In genomic region chr2:46650556-46651001, GRCh38 we compare ENCODE assay signal across 8 cellular contexts. TPM values are rescaled to one million over a fixed set of nuclear protein-coding genes. Genes with fewer than 3 reads are reported as not detected.
A peak's percentile ranks its signal among the peaks of the same experiment; 100 is the strongest.
DNase-seq lines count a peak whose midpoint lies in the region; ATAC-seq and TF ChIP-seq lines count a peak whose summit lies in the region.

No MANE protein-coding gene starts in this region.

- ATAC-seq in HG03354 (IDR thresholded peaks at IDR 0.05; ENCODE audit: poor library complexity, severe bottlenecking, unreplicated experiment), result no peak

- in situ Hi-C loops in Caki2 (cut with HindIII; ENCODE audit: low pct_unique_long_range_greater_than_20kb, low sequenced_read_pairs), result no loop called here

- TF ChIP-seq CTCF in HL-60 (IDR thresholded peaks at IDR 0.05; ENCODE audit: insufficient read depth, low read length), result peak; percentile 96

- no peak overlapping the region for H3K27ac ChIP-seq in HL-60 (replicated peaks)

- H3K4me3 ChIP-seq in HL-60 (replicated peaks; ENCODE audit: insufficient read depth, low read length), result no peak overlapping the region

- no peaks in the 10 kb centered on the region for H3K27me3 ChIP-seq in HL-60 (ENCODE audit: insufficient read depth, poor library complexity, severe bottlenecking)

- DNase-seq in Caki2 (ENCODE audit: low read depth) (peak; percentile 51), HL-60 (ENCODE audit: low read depth in 1 of 2, low spot score in 1 of 2) (peak; percentile 50 to 76), NCI-H774 (lab: John Stamatoyannopoulos, UW) (peak; percentile 43), dermis microvascular lymphatic vessel endothelial cell (ENCODE audit: low read depth in 2 of 2) (peak; percentile 82 to 89), medulla oblongata (ENCODE audit: extremely low spot score) (peak; percentile 92)
- DNase-seq in activated CD4-positive, alpha-beta T cell treated with anti-CD3 and anti-CD28 coated beads, Interleukin-2, amount 50 U/mL, for 1 hour, result peak; percentile 59
- DNase-seq in stimulated activated CD8-positive, alpha-beta memory T cell treated with anti-CD3 and anti-CD28 coated beads, Interleukin-2, amount 100 ng/mL, for 1 hour (ENCODE audit: low read depth in 2 of 2), result peak; percentile 37 to 45

RNA-seq across cellular contexts. Expression of gene CRIPT, which starts 33.6 kb away (rescaled TPM):
- total RNA-seq in Caki2 (2014; rRNA removed; shearing (Covaris generic); ENCODE audit: low replicate concordance), result 7.3 and 10.4 TPM in 2 replicates
- 10.6 and 12.6 TPM in 2 replicates for total RNA-seq in dermis microvascular lymphatic vessel endothelial cell

RNA-seq across cellular contexts. Expression of gene PIGF, which starts 33.7 kb away (rescaled TPM):
- total RNA-seq in Caki2 (2014; rRNA removed; shearing (Covaris generic); ENCODE audit: low replicate concordance), result 14.9 and 24.8 TPM in 2 replicates
- total RNA-seq in dermis microvascular lymphatic vessel endothelial cell, result 10.9 and 13.0 TPM in 2 replicates

RNA-seq across cellular contexts. Expression of gene SOCS5, which starts 48.5 kb away (rescaled TPM):
- 13.2 and 15.9 TPM in 2 replicates for total RNA-seq in Caki2 (2014; rRNA removed; shearing (Covaris generic); ENCODE audit: low replicate concordance)
- total RNA-seq in dermis microvascular lymphatic vessel endothelial cell, result 16.8 and 35.5 TPM in 2 replicates

Comparison
In these comparisons a context has a peak if more than half of its experiments do, and no peak if none do; other contexts are left out.
1. DNase-seq: peak in every context shown above with its lines; median percentile 92 in medulla oblongata; 86 in dermis microvascular lymphatic vessel endothelial cell; 63 in HL-60; 59 in activated CD4-positive, alpha-beta T cell treated with anti-CD3 and anti-CD28 coated beads, Interleukin-2, amount 50 U/mL, for 1 hour; 51 in Caki2; 43 in NCI-H774; 41 in stimulated activated CD8-positive, alpha-beta memory T cell treated with anti-CD3 and anti-CD28 coated beads, Interleukin-2, amount 100 ng/mL, for 1 hour.